In the genomic region with DNA sequence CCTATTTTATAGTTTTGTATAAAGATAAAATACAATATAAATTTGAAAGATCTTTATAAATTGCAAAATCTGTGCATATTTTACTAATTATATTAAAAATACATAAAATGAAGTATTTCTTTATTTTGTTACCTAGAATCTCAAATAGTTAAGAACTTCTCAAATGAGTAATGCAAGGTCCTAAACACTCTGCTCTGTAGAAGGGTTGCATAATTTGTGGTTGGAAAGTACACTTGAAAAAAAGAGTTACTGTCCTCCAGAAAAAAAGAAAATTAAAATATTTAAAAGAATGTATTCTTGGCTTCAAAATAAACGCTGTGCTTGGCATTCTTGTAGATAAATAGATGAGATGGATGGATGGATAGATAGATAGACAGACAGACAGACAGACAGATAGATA, we compare ENCODE assay signal across 15 cellular contexts.
DNase-seq lines count a peak whose midpoint lies in the region; ATAC-seq, FAIRE-seq and TF ChIP-seq lines count a peak whose summit lies in the region.
"Had no signal": no experiment of that assay in that cellular context is flagged by ENCODE, and none has a peak within 500 bp of the region (broad histone marks: within the 10 kb centered on the region; RNA-seq: fewer than 3 reads in every experiment).

No MANE protein-coding gene starts in this region.

- H2AFZ ChIP-seq in GM23248 (no peak overlapping the region), smooth muscle cell (ENCODE audit: low read depth) (no peak overlapping the region)

- H3K36me3 ChIP-seq in GM23248 (ENCODE audit: low read depth), result no peaks in the 10 kb centered on the region
- no peaks in the 10 kb centered on the region for H3K36me3 ChIP-seq in smooth muscle cell (ENCODE audit: low read depth)
- H3K36me3 ChIP-seq: HAP-1 had no signal

- H3K27ac ChIP-seq in GM23248 (no peak overlapping the region), smooth muscle cell (ENCODE audit: low read depth) (peak overlapping the region; percentile 2)
- H3K27ac ChIP-seq: RWPE1 had no signal

- FAIRE-seq in D721Med (lab: Jason Lieb, UNC), result no peak

- H3K9me3 ChIP-seq in GM23248 (ENCODE audit: low read depth) (no peaks in the 10 kb centered on the region), smooth muscle cell (replicated peaks; ENCODE audit: low read depth) (no peaks in the 10 kb centered on the region)
- H3K9me3 ChIP-seq: HAP-1 had no signal

- H3K4me2 ChIP-seq in GM23248 (ENCODE audit: unreplicated experiment) (no peak overlapping the region), smooth muscle cell (peak overlapping the region; percentile 30)

- WGBS in GM23248 (ENCODE audit: low coverage in 1 of 2, low lambda C conversion rate in 2 of 2, missing lambda C conversion rate in 2 of 2), 2 experiments, result 3 to 4% methylated on average over 1 of the region's 1 CpG
- 63% methylated on average over 1 of the region's 1 CpG for WGBS in smooth muscle cell (ENCODE audit: low lambda C conversion rate)

- no peak for TF ChIP-seq CTCF in astrocyte of the spinal cord (IDR thresholded peaks at IDR 0.05; ENCODE audit: low read depth, low read length)
- no peak for TF ChIP-seq CTCF in fibroblast of pulmonary artery (IDR thresholded peaks at IDR 0.05; ENCODE audit: low read length, missing control alignments)
- TF ChIP-seq CTCF in smooth muscle cell (IDR thresholded peaks at IDR 0.05; ENCODE audit: borderline replicate concordance, insufficient read depth, poor library complexity, severe bottlenecking), result no peak
- no peak for TF ChIP-seq CTCF in D721Med (IDR thresholded peaks at IDR 0.05; ENCODE audit: insufficient read depth, missing control alignments)

- in situ Hi-C loops in GM23248 (cut with MboI) (no loop called here), astrocyte of the spinal cord (cut with HindIII; ENCODE audit: low sequenced_read_pairs) (no loop called here)

- ATAC-seq in GM19328 (IDR thresholded peaks at IDR 0.05; ENCODE audit: unreplicated experiment), result no peak
- ATAC-seq: PC-3 had no signal

- H3K79me2 ChIP-seq in GM23248 (ENCODE audit: insufficient read depth) (no peaks in the 10 kb centered on the region), smooth muscle cell (ENCODE audit: low read depth) (no peaks in the 10 kb centered on the region)

- H3K9ac ChIP-seq in GM23248 (no peak overlapping the region), smooth muscle cell (ENCODE audit: low read depth) (no peak overlapping the region)

- H3K4me1 ChIP-seq in GM23248 (ENCODE audit: insufficient read depth) (no peaks in the 10 kb centered on the region), smooth muscle cell (ENCODE audit: low read depth) (peaks cover 5% of the 10 kb centered on the region)

- H4K20me1 ChIP-seq in GM23248 (ENCODE audit: insufficient read depth) (no peaks in the 10 kb centered on the region), smooth muscle cell (ENCODE audit: low read depth) (no peaks in the 10 kb centered on the region)

- H3K4me3 ChIP-seq in GM23248 (no peak overlapping the region), astrocyte of the spinal cord (ENCODE audit: low read depth, low read length) (no peak overlapping the region), fibroblast of pulmonary artery (replicated peaks; ENCODE audit: low read depth, low read length) (no peak overlapping the region), smooth muscle cell (no peak overlapping the region)
- H3K4me3 ChIP-seq: HAP-1 had no signal

- peak; percentile 40 for DNase-seq in GM23248
- DNase-seq in astrocyte of the spinal cord (ENCODE audit: low read depth, low spot score), result peak; percentile 59
- peak; percentile 16 for DNase-seq in fibroblast of pulmonary artery (ENCODE audit: low read depth)
- DNase-seq in smooth muscle cell (lab: John Stamatoyannopoulos, UW; ENCODE audit: unreplicated experiment), result no peak
- DNase-seq in hypothalamus (lab: John Stamatoyannopoulos, UW), result no peak
- no peak for DNase-seq in D721Med (ENCODE audit: insufficient read length, low spot score)
- DNase-seq: CD4-positive, CD25-positive, alpha-beta regulatory T cell; NCI-H1417; NCI-H187 treated with DMSO at 0.1 percent for 48 hours; NCI-H2171 treated with DMSO at 0.1 percent for 48 hours; NCI-H748 treated with DMSO at 0.1 percent for 48 hours had no signal

- no peaks in the 10 kb centered on the region for H3K9me2 ChIP-seq in GM23248 (ENCODE audit: insufficient read depth)

- no peaks in the 10 kb centered on the region for H3F3A ChIP-seq in GM23248 (ENCODE audit: insufficient read depth)
- no peaks in the 10 kb centered on the region for H3F3A ChIP-seq in smooth muscle cell (ENCODE audit: low read depth)

- no peaks in the 10 kb centered on the region for H3K27me3 ChIP-seq in GM23248 (replicated peaks; ENCODE audit: insufficient read depth)
- H3K27me3 ChIP-seq in smooth muscle cell (ENCODE audit: low read depth), result peaks cover 4% of the 10 kb centered on the region

Comparison
In these comparisons a context has a peak if more than half of its experiments do, and no peak if none do; other contexts are left out.
1. DNase-seq: peak in GM23248 (single experiment), astrocyte of the spinal cord (single experiment) and fibroblast of pulmonary artery (single experiment); none in smooth muscle cell (single experiment), hypothalamus (0 of 51) and D721Med (single experiment).